Comparison of ENCODE assay signal across 8 cellular contexts in the genomic region with DNA sequence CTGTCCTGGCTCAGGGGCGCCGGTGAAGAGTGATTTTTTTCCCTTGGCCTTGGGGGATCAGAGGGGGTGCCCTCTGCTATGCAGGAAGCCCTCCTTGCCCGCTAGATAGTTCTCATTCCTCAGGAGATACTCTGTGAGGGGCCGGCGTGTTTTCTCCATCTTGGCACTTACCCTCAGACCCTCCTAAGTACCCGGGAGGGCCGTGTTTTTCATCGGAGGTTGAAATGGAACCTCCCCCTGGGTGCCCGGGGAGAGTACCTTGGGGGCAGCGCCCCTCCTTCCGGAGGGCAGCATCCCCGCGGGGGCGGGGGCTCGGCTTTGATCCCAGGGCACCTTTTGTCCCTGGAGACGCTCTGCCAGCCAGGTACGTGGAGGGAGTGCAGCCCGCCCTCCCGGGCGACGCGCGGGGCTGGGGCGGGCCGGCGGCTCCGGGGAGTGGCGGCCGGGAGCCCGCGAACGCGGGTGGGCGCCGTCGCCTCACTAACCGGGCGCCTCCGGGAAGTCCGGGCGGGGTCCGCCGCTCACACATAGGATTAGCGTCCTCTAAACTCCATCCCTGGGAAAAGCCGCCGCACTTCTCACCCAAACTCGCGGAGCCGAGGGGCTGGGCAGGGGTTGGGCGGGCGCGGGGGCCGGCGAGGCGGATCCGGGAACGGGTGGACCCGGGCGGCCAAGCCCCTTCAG. TPM values are rescaled to one million over a fixed set of nuclear protein-coding genes. Genes with fewer than 3 reads are reported as not detected.
DNase-seq lines count a peak whose midpoint lies in the region; ATAC-seq, FAIRE-seq and TF ChIP-seq lines count a peak whose summit lies in the region.
"Not testable (repeated sequence)": the region's sequence is repeated elsewhere in the genome, so short reads cannot be mapped to it uniquely, and the experiment has no call there.

No MANE protein-coding gene starts in this region.

- H3K27me3 ChIP-seq in DND-41 (ENCODE audit: insufficient read depth, low read length, poor library complexity); SU-DHL-6 (ENCODE audit: low read length): not testable (repeated sequence)

- peak overlapping the region; percentile 81 for H3K9ac ChIP-seq in DND-41 (ENCODE audit: low read depth, low read length)
- peak overlapping the region; percentile 92 for H3K9ac ChIP-seq in SU-DHL-6 (ENCODE audit: low read length)

- not testable (repeated sequence) for H4K20me1 ChIP-seq in DND-41 (ENCODE audit: insufficient read depth, low read length); SU-DHL-6 (ENCODE audit: low read depth, low read length)

- peak; percentile 3 for TF ChIP-seq CTCF in DND-41 (IDR thresholded peaks at IDR 0.05; ENCODE audit: borderline replicate concordance, extremely low read depth, low read length, poor library complexity, severe bottlenecking)
- not testable (repeated sequence) for TF ChIP-seq CTCF in SU-DHL-6 (IDR thresholded peaks at IDR 0.05; ENCODE audit: insufficient read depth, low read length, poor library complexity, severe bottlenecking)

- H3K9me2 ChIP-seq in SU-DHL-6 (replicated peaks; ENCODE audit: insufficient read depth, low read length): not testable (repeated sequence)

- not testable (repeated sequence) for H3K9me3 ChIP-seq in DND-41 (ENCODE audit: insufficient read depth, low read length, severe bottlenecking); SU-DHL-6 (ENCODE audit: insufficient read depth, low read length)

- FAIRE-seq in frontal cortex (lab: Jason Lieb, UNC): not testable (repeated sequence)

- H3K27me3 Mint-ChIP-seq in activated naive CD4-positive, alpha-beta T cell treated with anti-CD3 and anti-CD28 coated beads, Interleukin-2, amount 50 U/mL, for 24 hours; naive B cell: not testable (repeated sequence)

- ATAC-seq in DND-41 (ENCODE audit: insufficient read depth, low read depth) (peak; percentile 34), GM21529 (IDR thresholded peaks at IDR 0.05; ENCODE audit: unreplicated experiment) (peak; percentile 15), HG03521 (IDR thresholded peaks at IDR 0.05; ENCODE audit: unreplicated experiment) (peak; percentile 17), naive B cell (ENCODE audit: low read depth in 2 of 2) (peak; percentile 36 to 44)
- ATAC-seq in stimulated activated effector memory CD8-positive, alpha-beta T cell treated with anti-CD3 and anti-CD28 coated beads, Interleukin-12 subunit alpha, Interleukin-12 subunit beta, amount 100 ng/mL, for 72 hours: peak; percentile 42

- H3K27ac Mint-ChIP-seq in activated naive CD4-positive, alpha-beta T cell treated with anti-CD3 and anti-CD28 coated beads, Interleukin-2, amount 50 U/mL, for 24 hours: peak overlapping the region; percentile 84
- peak overlapping the region in 5 of 6 donors; percentile 21 to 95 (median 84) for H3K27ac Mint-ChIP-seq in naive B cell
- H3K27ac Mint-ChIP-seq in stimulated activated effector memory CD8-positive, alpha-beta T cell treated with anti-CD3 and anti-CD28 coated beads, Interleukin-12 subunit alpha, Interleukin-12 subunit beta, amount 100 ng/mL, for 72 hours: peak overlapping the region; percentile 88

- peak overlapping the region; percentile 61 for H3K27ac ChIP-seq in DND-41 (ENCODE audit: low read length)
- H3K27ac ChIP-seq in SU-DHL-6 (ENCODE audit: low read depth, low read length): peak overlapping the region; percentile 73

- H3K36me3 ChIP-seq in DND-41 (ENCODE audit: insufficient read depth, low read length): peaks cover 13% of the 10 kb centered on the region
- H3K36me3 ChIP-seq in SU-DHL-6 (ENCODE audit: low read length): not testable (repeated sequence)

- H3K4me1 ChIP-seq in DND-41 (ENCODE audit: insufficient read depth, low read length): peaks cover 26% of the 10 kb centered on the region

- H3K4me2 ChIP-seq in DND-41 (ENCODE audit: insufficient read depth, low read length): peak overlapping the region; percentile 72
- H3K4me2 ChIP-seq in SU-DHL-6 (ENCODE audit: low read depth, low read length, poor library complexity, severe bottlenecking): peak overlapping the region; percentile 84

- not testable (repeated sequence) for H3K36me3 Mint-ChIP-seq in activated naive CD4-positive, alpha-beta T cell treated with anti-CD3 and anti-CD28 coated beads, Interleukin-2, amount 50 U/mL, for 24 hours; naive B cell
- H3K36me3 Mint-ChIP-seq in stimulated activated effector memory CD8-positive, alpha-beta T cell treated with anti-CD3 and anti-CD28 coated beads, Interleukin-12 subunit alpha, Interleukin-12 subunit beta, amount 100 ng/mL, for 72 hours: peaks cover 28% of the 10 kb centered on the region

- not testable (repeated sequence) for H3K9me3 Mint-ChIP-seq in activated naive CD4-positive, alpha-beta T cell treated with anti-CD3 and anti-CD28 coated beads, Interleukin-2, amount 50 U/mL, for 24 hours; naive B cell; stimulated activated effector memory CD8-positive, alpha-beta T cell treated with anti-CD3 and anti-CD28 coated beads, Interleukin-12 subunit alpha, Interleukin-12 subunit beta, amount 100 ng/mL, for 72 hours

- not testable (repeated sequence) for H3F3A ChIP-seq in SU-DHL-6 (ENCODE audit: insufficient read depth)

- H3K4me1 Mint-ChIP-seq in activated naive CD4-positive, alpha-beta T cell treated with anti-CD3 and anti-CD28 coated beads, Interleukin-2, amount 50 U/mL, for 24 hours: peaks cover 39% of the 10 kb centered on the region
- peaks cover 15 to 43% (median 32%) of the 10 kb centered on the region in 3 donors for H3K4me1 Mint-ChIP-seq in naive B cell
- H3K4me1 Mint-ChIP-seq in stimulated activated effector memory CD8-positive, alpha-beta T cell treated with anti-CD3 and anti-CD28 coated beads, Interleukin-12 subunit alpha, Interleukin-12 subunit beta, amount 100 ng/mL, for 72 hours: peaks cover 25% of the 10 kb centered on the region

- H2AFZ ChIP-seq in DND-41 (ENCODE audit: low read depth, low read length): peak overlapping the region; percentile 64
- peak overlapping the region; percentile 26 for H2AFZ ChIP-seq in SU-DHL-6 (ENCODE audit: low read depth, low read length, severe bottlenecking)

- DNase-seq in DND-41 (peak; percentile 51), frontal cortex (ENCODE audit: low spot score in 2 of 2) (peak; percentile 57 to 69), naive B cell (peak; percentile 41)
- peak; percentile 24 to 72 for DNase-seq in stimulated activated effector memory CD8-positive, alpha-beta T cell treated with anti-CD3 and anti-CD28 coated beads, Interleukin-12 subunit alpha, Interleukin-12 subunit beta, amount 100 ng/mL, for 72 hours (ENCODE audit: low spot score in 2 of 2)

- peak overlapping the region; percentile 58 to 69; a peak in 3 of 4 replicates for H3K4me3 ChIP-seq in DND-41 (ENCODE audit: low read depth in 1 of 2, low read length in 2 of 2)
- peak overlapping the region; percentile 82 for H3K4me3 ChIP-seq in SU-DHL-6 (ENCODE audit: insufficient read depth, low read length, poor library complexity, severe bottlenecking)

- H3K79me2 ChIP-seq in DND-41 (ENCODE audit: insufficient read depth, low read length) (peaks cover 55% of the 10 kb centered on the region), SU-DHL-6 (ENCODE audit: insufficient read depth, low read length) (peaks cover 52% of the 10 kb centered on the region)

- H3K4me3 Mint-ChIP-seq in activated naive CD4-positive, alpha-beta T cell treated with anti-CD3 and anti-CD28 coated beads, Interleukin-2, amount 50 U/mL, for 24 hours: peak overlapping the region; percentile 79
- peak overlapping the region; percentile 76 to 94 (median 86) for H3K4me3 Mint-ChIP-seq in naive B cell
- H3K4me3 Mint-ChIP-seq in stimulated activated effector memory CD8-positive, alpha-beta T cell treated with anti-CD3 and anti-CD28 coated beads, Interleukin-12 subunit alpha, Interleukin-12 subunit beta, amount 100 ng/mL, for 72 hours: peak overlapping the region; percentile 70

RNA-seq across cellular contexts. Expression of a gene that starts 0.8 kb away (rescaled TPM):
- 79.5 TPM for total RNA-seq in frontal cortex
- 10 to 100 TPM in 5 of 6 donors, 1 to 10 TPM in 1; 9.0 to 18.4 (median 14.3) TPM for polyA plus RNA-seq in naive B cell (ENCODE audit: low read depth in 6 of 6)

RNA-seq across cellular contexts. Expression of a gene that starts 54.2 kb away (rescaled TPM):
- 44.8 TPM for total RNA-seq in frontal cortex
- 10 to 100 TPM in 2 of 6 donors, 1 to 10 TPM in 4; 8.0 to 14.4 (median 9.4) TPM for polyA plus RNA-seq in naive B cell (ENCODE audit: low read depth in 6 of 6)

Comparison
In these comparisons a context has a peak if more than half of its experiments do, and no peak if none do; other contexts are left out.
1. Peak in every context shown above with its lines: DNase-seq, ATAC-seq, H3K4me3 ChIP-seq and H3K27ac ChIP-seq.